ENCODE assay signal across 8 cellular contexts in the genomic region with DNA sequence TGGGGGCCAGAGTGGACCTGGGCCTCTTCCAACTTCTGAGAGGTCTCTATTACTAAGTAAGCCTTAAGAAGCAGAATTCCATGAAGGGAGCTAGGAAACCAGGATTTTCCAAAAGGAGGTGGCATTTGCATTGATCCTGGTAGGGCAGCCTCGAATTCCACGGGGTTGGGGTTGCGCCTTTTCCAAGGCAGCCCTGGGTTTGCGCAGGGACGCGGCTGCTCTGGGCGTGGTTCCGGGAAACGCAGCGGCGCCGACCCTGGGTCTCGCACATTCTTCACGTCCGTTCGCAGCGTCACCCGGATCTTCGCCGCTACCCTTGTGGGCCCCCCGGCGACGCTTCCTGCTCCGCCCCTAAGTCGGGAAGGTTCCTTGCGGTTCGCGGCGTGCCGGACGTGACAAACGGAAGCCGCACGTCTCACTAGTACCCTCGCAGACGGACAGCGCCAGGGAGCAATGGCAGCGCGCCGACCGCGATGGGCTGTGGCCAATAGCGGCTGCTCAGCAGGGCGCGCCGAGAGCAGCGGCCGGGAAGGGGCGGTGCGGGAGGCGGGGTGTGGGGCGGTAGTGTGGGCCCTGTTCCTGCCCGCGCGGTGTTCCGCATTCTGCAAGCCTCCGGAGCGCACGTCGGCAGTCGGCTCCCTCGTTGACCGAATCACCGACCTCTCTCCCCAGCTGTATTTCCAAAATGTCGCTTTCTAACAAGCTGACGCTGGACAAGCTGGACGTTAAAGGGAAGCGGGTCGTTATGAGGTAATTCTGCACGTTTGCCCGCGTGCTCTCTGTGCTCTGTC. TPM values are rescaled to one million over a fixed set of nuclear protein-coding genes. Genes with fewer than 3 reads are reported as not detected.
A peak's percentile ranks its signal among the peaks of the same experiment; 100 is the strongest.
DNase-seq lines count a peak whose midpoint lies in the region; ATAC-seq and TF ChIP-seq lines count a peak whose summit lies in the region.

Gene PGK1, plus strand, starts transcription at position 593 of the 791 bp plus-strand sequence. Its CDS starts 93 bp downstream, at position 686.

- POLR2A ChIA-PET in activated CD4-positive, alpha-beta memory T cell treated with anti-CD3 and anti-CD28 coated beads for 36 hours (lab: Charles Lee), result interaction anchor here (1.0 to 1.9 kb wide), 4 partner anchors 10 to 205 kb away, joined by 3 to 10 read pairs (median 4); partner anchors contain the start of gene COX7B

- H3K9me3 Mint-ChIP-seq in CD14-positive monocyte, result peaks cover 0 to 14% (median 2%) of the 10 kb centered on the region in 7 donors
- no peaks in the 10 kb centered on the region for H3K9me3 Mint-ChIP-seq in activated CD4-positive, alpha-beta memory T cell treated with anti-CD3 and anti-CD28 coated beads for 36 hours

- peak within 1 kb of the TSS; percentile 95 to 98 (median 97) for H3K27ac Mint-ChIP-seq in CD14-positive monocyte
- peak within 1 kb of the TSS; percentile 90 for H3K27ac Mint-ChIP-seq in activated CD4-positive, alpha-beta memory T cell treated with anti-CD3 and anti-CD28 coated beads for 36 hours

- intact Hi-C loops in CD14-positive monocyte (cut with micrococcal nuclease) (no loop called here), dorsolateral prefrontal cortex (cut with DNase I) (loop anchor here (5.0 kb wide), 2 partner anchors 38 to 192 kb away; partner anchors contain the start of gene ATP7A (in 1 of the 2)), right lobe of liver (cut with DNase I) (no loop called here)
- intact Hi-C loops in activated CD4-positive, alpha-beta memory T cell treated with anti-CD3 and anti-CD28 coated beads for 36 hours (cut with micrococcal nuclease), result loop anchor here (1.0 to 10.0 kb wide), 11 partner anchors 19 to 1151 kb away; partner anchors contain the start of genes ATP7A, COX7B, CYSLTR1 and P2RY10

- H3K27ac ChIP-seq in dorsolateral prefrontal cortex, result peak within 1 kb of the TSS; percentile 58 to 97 (median 91)
- peak within 1 kb of the TSS; percentile 93 to 98 (median 93) for H3K27ac ChIP-seq in right lobe of liver

- peak; percentile 98 for ATAC-seq in GM19397 (IDR thresholded peaks at IDR 0.05; ENCODE audit: unreplicated experiment)
- peak; percentile 96 for ATAC-seq in HG03571 (IDR thresholded peaks at IDR 0.05; ENCODE audit: unreplicated experiment)
- peak; percentile 90 to 97 (median 94) for ATAC-seq in right lobe of liver

- H3K4me1 ChIP-seq in right lobe of liver, result peaks cover 0 to 16% (median 0%) of the 10 kb centered on the region in 4 donors

- TF ChIP-seq CTCF in CD14-positive monocyte (IDR thresholded peaks at IDR 0.05) (no peak), dorsolateral prefrontal cortex (IDR thresholded peaks at IDR 0.05 in 54 of 56, conservative IDR thresholded peaks at IDR 0.05 in 2 of 56; ENCODE audit: low read depth in 1 of 56, partially characterized antibody in 56 of 56) (peak in 13 of 56 donors; percentile 10 to 34 (median 17)), right lobe of liver (IDR thresholded peaks at IDR 0.05) (no peak)

- no peaks in the 10 kb centered on the region for H3K9me3 ChIP-seq in right lobe of liver

- H3K36me3 Mint-ChIP-seq in CD14-positive monocyte, result peaks cover 9 to 12% of the 10 kb centered on the region in 2 donors
- peaks cover 36% of the 10 kb centered on the region for H3K36me3 Mint-ChIP-seq in activated CD4-positive, alpha-beta memory T cell treated with anti-CD3 and anti-CD28 coated beads for 36 hours

- peaks cover 48% of the 10 kb centered on the region for H3K4me1 Mint-ChIP-seq in CD14-positive monocyte
- H3K4me1 Mint-ChIP-seq in activated CD4-positive, alpha-beta memory T cell treated with anti-CD3 and anti-CD28 coated beads for 36 hours (ENCODE audit: low read depth), result peaks cover 40% of the 10 kb centered on the region

- H3K4me3 Mint-ChIP-seq in CD14-positive monocyte, result peak within 1 kb of the TSS; percentile 83 to 86
- peak within 1 kb of the TSS; percentile 93 for H3K4me3 Mint-ChIP-seq in activated CD4-positive, alpha-beta memory T cell treated with anti-CD3 and anti-CD28 coated beads for 36 hours

- H3K27me3 ChIP-seq in dorsolateral prefrontal cortex (peaks cover 0 to 38% (median 8%) of the 10 kb centered on the region in 45 donors), right lobe of liver (no peaks in the 10 kb centered on the region)

- 39% methylated on average over 10 of the region's 72 CpGs for WGBS in right lobe of liver (ENCODE audit: insufficient coverage, low coverage, low lambda C conversion rate, missing lambda C conversion rate)

- peaks cover 0 to 2% (median 0%) of the 10 kb centered on the region in 3 donors for H3K27me3 Mint-ChIP-seq in CD14-positive monocyte (ENCODE audit: low read depth in 3 of 3)
- H3K27me3 Mint-ChIP-seq in activated CD4-positive, alpha-beta memory T cell treated with anti-CD3 and anti-CD28 coated beads for 36 hours, result no peaks in the 10 kb centered on the region

- CTCF ChIA-PET in activated CD4-positive, alpha-beta memory T cell treated with anti-CD3 and anti-CD28 coated beads for 36 hours (lab: Charles Lee), result interaction anchor here (0.8 kb wide), 1 partner anchor 79 kb away, joined by 3 read pairs; no protein-coding TSS in a partner anchor

- peak; percentile 96 for TF ChIP-seq POLR2A in right lobe of liver (IDR thresholded peaks at IDR 0.05)

- no peaks in the 10 kb centered on the region for H3K36me3 ChIP-seq in right lobe of liver

- H3K4me3 ChIP-seq in dorsolateral prefrontal cortex (peak within 1 kb of the TSS; percentile 48 to 90 (median 74)), right lobe of liver (peak within 1 kb of the TSS; percentile 66 to 73 (median 69))

- DNase-seq in CD14-positive monocyte (ENCODE audit: low spot score), result peak; percentile 95
- peak; percentile 99 for DNase-seq in NCI-H82 (lab: John Stamatoyannopoulos, UW)
- peak; percentile 96 for DNase-seq in activated CD4-positive, alpha-beta memory T cell treated with anti-CD3 and anti-CD28 coated beads for 36 hours
- DNase-seq in dorsolateral prefrontal cortex, result peak; percentile 90 to 96 (median 94)
- DNase-seq in right lobe of liver, result peak; percentile 95 to 98 (median 96)
- peak; percentile 84 to 94 for DNase-seq in stimulated activated CD4-positive, alpha-beta T cell treated with anti-CD3 and anti-CD28 coated beads, Interleukin-4, amount 100 ng/mL, for 4 hours

RNA-seq across cellular contexts. Expression of gene PGK1, which starts in this region (rescaled TPM):
- polyA plus RNA-seq in CD14-positive monocyte, result 1,000 to 10,000 TPM in 1 of 2 donors, 100 to 1,000 TPM in 1; 923 to 1,007 TPM
- total RNA-seq in activated CD4-positive, alpha-beta memory T cell treated with anti-CD3 and anti-CD28 coated beads for 36 hours, result 100 to 1,000 TPM; 908 to 924 TPM
- total RNA-seq in dorsolateral prefrontal cortex (100 to 1,000 TPM; 194 to 664 (median 404) TPM), right lobe of liver (100 to 1,000 TPM; 144 to 333 (median 184) TPM)

Comparison
In these comparisons a context has a peak if more than half of its experiments do, and no peak if none do; other contexts are left out.
1. Peak in every context shown above with its lines: DNase-seq, ATAC-seq, H3K4me3 ChIP-seq and H3K27ac ChIP-seq.
2. intact Hi-C loops: an anchor here in activated CD4-positive, alpha-beta memory T cell treated with anti-CD3 and anti-CD28 coated beads for 36 hours (1.0 to 10.0 kb wide) and dorsolateral prefrontal cortex (5.0 kb wide); none called in CD14-positive monocyte and right lobe of liver.